In the genomic region with DNA sequence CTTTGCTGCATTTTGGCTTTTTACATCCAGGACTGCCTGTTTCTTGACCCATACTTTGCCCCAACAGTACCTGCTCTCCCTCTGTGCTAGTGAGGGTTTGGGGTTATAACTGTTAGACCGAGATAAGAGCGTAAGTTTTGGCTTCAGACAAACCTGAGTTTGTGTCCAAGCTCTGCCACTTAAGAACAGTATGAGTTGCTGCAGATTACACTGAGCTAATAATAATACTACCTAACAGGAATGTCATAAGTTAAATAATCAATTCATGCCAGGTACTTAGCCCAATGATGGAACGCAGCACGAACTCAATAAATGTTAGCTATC, we compare ENCODE assay signal across 14 cellular contexts.
"Had no signal": no experiment of that assay in that cellular context is flagged by ENCODE, and none has a peak within 500 bp of the region (broad histone marks: within the 10 kb centered on the region; RNA-seq: fewer than 3 reads in every experiment).

No MANE protein-coding gene starts in this region.

- H3K27me3 ChIP-seq: dorsolateral prefrontal cortex, neural progenitor cell, ovary, thyroid gland, uterus had no signal

- H3K27ac ChIP-seq: dorsolateral prefrontal cortex, neural progenitor cell, ovary, thyroid gland, uterus had no signal

- ATAC-seq: stimulated activated memory B cell treated with anti-CD40 and anti-IgM and Interleukin-4, amounts not matched to agents 10 μg/mL and 1 μg/mL and 100 μg/mL, for 72 hours had no signal

- H3K4me3 Mint-ChIP-seq: endodermal cell; neural progenitor cell; stimulated activated memory B cell treated with anti-CD40 and anti-IgM and Interleukin-4, amounts not matched to agents 10 μg/mL and 1 μg/mL and 100 μg/mL, for 72 hours had no signal

- H3K36me3 Mint-ChIP-seq: neural progenitor cell; stimulated activated memory B cell treated with anti-CD40 and anti-IgM and Interleukin-4, amounts not matched to agents 10 μg/mL and 1 μg/mL and 100 μg/mL, for 72 hours had no signal

- H3K9ac ChIP-seq: neural progenitor cell had no signal

- H3K4me1 Mint-ChIP-seq: stimulated activated memory B cell treated with anti-CD40 and anti-IgM and Interleukin-4, amounts not matched to agents 10 μg/mL and 1 μg/mL and 100 μg/mL, for 72 hours had no signal

- H3K4me1 ChIP-seq: neural progenitor cell, uterus had no signal

- H2AFZ ChIP-seq: neural progenitor cell had no signal

- H3K9me3 ChIP-seq: ovary, thyroid gland, uterus had no signal

- DNase-seq: activated CD4-positive, CD25-positive, alpha-beta regulatory T cell treated with anti-CD3 and anti-CD28 coated beads, Interleukin-2, amount 50 U/mL, for 72 hours; activated naive CD4-positive, alpha-beta T cell; aorta; dorsolateral prefrontal cortex; endodermal cell; hypothalamus; midbrain; ovary; stimulated activated CD4-positive, alpha-beta T cell treated with anti-CD3 and anti-CD28 coated beads, Interleukin-2, amount 100 ng/mL, for 48 hours; SW 1271; thyroid gland; uterus had no signal

- H3K4me3 ChIP-seq: dorsolateral prefrontal cortex, neural progenitor cell, ovary, thyroid gland, uterus had no signal

- H3K4me2 ChIP-seq: neural progenitor cell had no signal

- H3K36me3 ChIP-seq: neural progenitor cell, ovary, thyroid gland, uterus had no signal

- H3K27ac Mint-ChIP-seq: endodermal cell; neural progenitor cell; stimulated activated memory B cell treated with anti-CD40 and anti-IgM and Interleukin-4, amounts not matched to agents 10 μg/mL and 1 μg/mL and 100 μg/mL, for 72 hours had no signal

- H3K9me3 Mint-ChIP-seq: stimulated activated memory B cell treated with anti-CD40 and anti-IgM and Interleukin-4, amounts not matched to agents 10 μg/mL and 1 μg/mL and 100 μg/mL, for 72 hours had no signal
